In genomic region chr3:195442573-195443390, GRCh38 we compare ENCODE assay signal across 7 cellular contexts. TPM values are rescaled to one million over a fixed set of nuclear protein-coding genes. Genes with fewer than 3 reads are reported as not detected.
DNase-seq lines count a peak whose midpoint lies in the region; ATAC-seq, FAIRE-seq and TF ChIP-seq lines count a peak whose summit lies in the region.

ACAP2 (minus strand) TSS chr3:195443020; CDS start chr3:195442847, 173 bp downstream.

- in situ Hi-C loops in astrocyte of the cerebellum (cut with HindIII; ENCODE audit: low sequenced_read_pairs), result no loop called here

- FAIRE-seq in GM18507 (lab: Jason Lieb, UNC), result peak; percentile 96

- ATAC-seq in HG02981 (IDR thresholded peaks at IDR 0.05; ENCODE audit: unreplicated experiment), result peak; percentile 94

- H3K4me3 ChIP-seq in astrocyte of the cerebellum (ENCODE audit: low read depth, low read length), result peak within 1 kb of the TSS; percentile 91

- peak; percentile 99 for DNase-seq in GM18507 (ENCODE audit: extremely low spot score, insufficient read length, low read depth)
- peak; percentile 89 for DNase-seq in NCI-H2029 treated with DMSO at 0.1 percent for 48 hours (lab: John Stamatoyannopoulos, UW)
- DNase-seq in T-helper 9 cell, result peak; percentile 97
- DNase-seq in astrocyte of the cerebellum (ENCODE audit: low read depth), result peak; percentile 99
- DNase-seq in hepatic stellate cell (ENCODE audit: low spot score), result peak; percentile 100
- peak; percentile 95 for DNase-seq in renal cortical epithelial cell (ENCODE audit: low read depth)

- no peak for TF ChIP-seq CTCF in astrocyte of the cerebellum (IDR thresholded peaks at IDR 0.05; ENCODE audit: low read depth, low read length, missing control alignments)

RNA-seq across cellular contexts. Expression of gene ACAP2, which starts in this region (rescaled TPM):
- total RNA-seq in renal cortical epithelial cell, result 34.9 and 45.6 TPM in 2 replicates

Comparison
In these comparisons a context has a peak if more than half of its experiments do, and no peak if none do; other contexts are left out.
1. Peak in every context shown above with its lines: DNase-seq, ATAC-seq and H3K4me3 ChIP-seq.